In the genomic region with DNA sequence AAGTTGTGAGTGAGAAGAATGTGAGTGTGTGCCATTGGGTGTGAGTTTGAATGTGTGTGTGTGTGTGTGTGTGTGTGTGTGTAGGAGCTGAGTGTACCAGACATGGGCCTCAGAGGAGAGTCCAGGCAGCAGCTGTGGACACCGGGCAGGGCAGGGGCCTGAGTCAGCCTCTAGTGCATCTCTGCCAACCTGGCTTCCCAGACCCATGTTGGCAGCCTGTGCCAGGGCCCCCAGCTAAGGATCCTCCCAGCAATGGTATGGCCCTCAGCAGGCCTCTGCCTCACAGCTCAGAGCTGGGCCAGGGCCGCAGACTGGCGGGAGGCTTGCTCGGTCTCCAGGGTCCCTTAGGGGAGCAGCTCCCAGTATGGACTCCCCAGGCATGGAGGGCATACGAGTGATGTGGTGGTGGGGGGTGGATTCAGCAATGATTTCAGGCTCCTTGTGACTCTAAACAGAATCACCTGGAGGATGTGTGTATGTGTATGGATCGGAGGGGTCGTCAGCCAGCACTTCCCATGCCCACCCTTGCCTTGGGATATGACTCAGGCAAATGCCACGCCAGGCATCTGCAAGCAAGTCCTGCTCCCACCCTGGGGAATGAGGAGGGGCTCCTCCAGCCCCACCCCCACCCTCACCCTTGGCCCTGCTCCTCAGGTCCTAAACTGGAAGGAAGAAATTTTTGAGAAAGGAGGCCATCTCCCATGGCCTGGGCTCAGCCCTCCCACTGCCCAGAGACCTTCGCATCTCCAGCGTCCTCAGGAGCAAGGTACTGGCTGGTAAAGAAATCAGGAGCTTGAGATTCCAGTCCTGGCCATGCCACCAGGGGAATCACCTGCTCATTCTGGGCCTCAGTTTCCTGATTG, we compare ENCODE assay signal across 11 cellular contexts. TPM values are rescaled to one million over a fixed set of nuclear protein-coding genes. Genes with fewer than 3 reads are reported as not detected.
DNase-seq lines count a peak whose midpoint lies in the region; ATAC-seq and TF ChIP-seq lines count a peak whose summit lies in the region.
"Had no signal": no experiment of that assay in that cellular context is flagged by ENCODE, and none has a peak within 500 bp of the region (broad histone marks: within the 10 kb centered on the region; RNA-seq: fewer than 3 reads in every experiment).

No MANE protein-coding gene starts in this region.

- no peak for TF ChIP-seq CTCF in stomach (IDR thresholded peaks at IDR 0.05)

- ATAC-seq in HG02970 (IDR thresholded peaks at IDR 0.05; ENCODE audit: low FRiP score, unreplicated experiment) (no peak), GM18498 (IDR thresholded peaks at IDR 0.05; ENCODE audit: unreplicated experiment) (no peak)

- H3K9me3 ChIP-seq in stomach = no peaks in the 10 kb centered on the region
- H3K9me3 ChIP-seq: A549 had no signal

- TF ChIP-seq EP300 in stomach (IDR thresholded peaks at IDR 0.05) = no peak

- peaks cover 18 to 53% (median 37%) of the 10 kb centered on the region in 4 donors for H3K4me1 ChIP-seq in stomach

- H3K36me3 ChIP-seq in stomach = no peaks in the 10 kb centered on the region

- H3K27me3 ChIP-seq in stomach = peaks cover 0 to 29% (median 18%) of the 10 kb centered on the region in 3 donors

- H3K36me3 Mint-ChIP-seq in T-helper 1 cell treated with Interleukin-12 subunit alpha and Interleukin-12 subunit beta and Interleukin-4 antibody, amounts not matched to agents 30 μg/mL and 1 μg/mL, for 36 hours (ENCODE audit: low read depth) = no peaks in the 10 kb centered on the region
- no peaks in the 10 kb centered on the region for H3K36me3 Mint-ChIP-seq in activated T-helper 1 cell treated with anti-CD3 and anti-CD28 coated beads, Interleukin-12 subunit alpha, Interleukin-12 subunit beta, Interleukin-2, Interleukin-4 antibody, amounts not matched to agents 30 ng/mL and 10 ng/mL and 1 ng/mL, durations not matched to agents 14 hours and 24 hours and 36 hours (ENCODE audit: low read depth)

- H3K4me3 ChIP-seq in stomach = no peak overlapping the region
- H3K4me3 ChIP-seq: A549 had no signal

- peak overlapping the region; percentile 37 for H3K27ac Mint-ChIP-seq in T-helper 1 cell treated with Interleukin-12 subunit alpha and Interleukin-12 subunit beta and Interleukin-4 antibody, amounts not matched to agents 30 μg/mL and 1 μg/mL, for 36 hours
- H3K27ac Mint-ChIP-seq in activated T-helper 1 cell treated with anti-CD3 and anti-CD28 coated beads, Interleukin-12 subunit alpha, Interleukin-12 subunit beta, Interleukin-2, Interleukin-4 antibody, amounts not matched to agents 30 ng/mL and 10 ng/mL and 1 ng/mL, durations not matched to agents 14 hours and 24 hours and 36 hours = peak overlapping the region; percentile 50

- WGBS in stomach, 5 donors = 88 to 96% (median 90%) methylated on average over 10 of the region's 10 CpGs

- H3K9me3 Mint-ChIP-seq in T-helper 1 cell treated with Interleukin-12 subunit alpha and Interleukin-12 subunit beta and Interleukin-4 antibody, amounts not matched to agents 30 μg/mL and 1 μg/mL, for 36 hours = no peaks in the 10 kb centered on the region
- no peaks in the 10 kb centered on the region for H3K9me3 Mint-ChIP-seq in activated T-helper 1 cell treated with anti-CD3 and anti-CD28 coated beads, Interleukin-12 subunit alpha, Interleukin-12 subunit beta, Interleukin-2, Interleukin-4 antibody, amounts not matched to agents 30 ng/mL and 10 ng/mL and 1 ng/mL, durations not matched to agents 14 hours and 24 hours and 36 hours

- no peak overlapping the region for H3K4me3 Mint-ChIP-seq in T-helper 1 cell treated with Interleukin-12 subunit alpha and Interleukin-12 subunit beta and Interleukin-4 antibody, amounts not matched to agents 30 μg/mL and 1 μg/mL, for 36 hours
- no peak overlapping the region for H3K4me3 Mint-ChIP-seq in activated T-helper 1 cell treated with anti-CD3 and anti-CD28 coated beads, Interleukin-12 subunit alpha, Interleukin-12 subunit beta, Interleukin-2, Interleukin-4 antibody, amounts not matched to agents 30 ng/mL and 10 ng/mL and 1 ng/mL, durations not matched to agents 14 hours and 24 hours and 36 hours

- peak overlapping the region in 1 of 5 donors; percentile 78 for H3K27ac ChIP-seq in stomach
- H3K27ac ChIP-seq: A549 had no signal

- intact Hi-C loops in activated T-helper 1 cell treated with anti-CD3 and anti-CD28 coated beads, Interleukin-12 subunit alpha, Interleukin-12 subunit beta, Interleukin-2, Interleukin-4 antibody, amounts not matched to agents 30 ng/mL and 10 ng/mL and 1 ng/mL, durations not matched to agents 14 hours and 24 hours and 36 hours (cut with micrococcal nuclease) = no loop called here
- intact Hi-C loops in stomach (cut with DNase I; ENCODE audit: low total_unique reads) = no loop called here

- no peaks in the 10 kb centered on the region for H3K4me1 Mint-ChIP-seq in T-helper 1 cell treated with Interleukin-12 subunit alpha and Interleukin-12 subunit beta and Interleukin-4 antibody, amounts not matched to agents 30 μg/mL and 1 μg/mL, for 36 hours (ENCODE audit: low read depth)
- no peaks in the 10 kb centered on the region for H3K4me1 Mint-ChIP-seq in activated T-helper 1 cell treated with anti-CD3 and anti-CD28 coated beads, Interleukin-12 subunit alpha, Interleukin-12 subunit beta, Interleukin-2, Interleukin-4 antibody, amounts not matched to agents 30 ng/mL and 10 ng/mL and 1 ng/mL, durations not matched to agents 14 hours and 24 hours and 36 hours (ENCODE audit: low read depth)

- no peak for TF ChIP-seq POLR2A in stomach (IDR thresholded peaks at IDR 0.05)

- DNase-seq in T-helper 1 cell (no peak), islet precursor cell (peak; percentile 85), stomach (peak; percentile 23), NCI-H524 (lab: John Stamatoyannopoulos, UW) (no peak)
- DNase-seq in activated T-helper 1 cell treated with anti-CD3 and anti-CD28 coated beads, Interleukin-12 subunit alpha, Interleukin-12 subunit beta, Interleukin-2, Interleukin-4 antibody, amounts not matched to agents 30 ng/mL and 10 ng/mL and 1 ng/mL, durations not matched to agents 14 hours and 24 hours and 36 hours (ENCODE audit: low spot score) = no peak
- DNase-seq: midbrain, NCI-H2081 treated with DMSO at 0.1 percent for 48 hours had no signal

- H3K27me3 Mint-ChIP-seq in T-helper 1 cell treated with Interleukin-12 subunit alpha and Interleukin-12 subunit beta and Interleukin-4 antibody, amounts not matched to agents 30 μg/mL and 1 μg/mL, for 36 hours (ENCODE audit: low read depth) = peaks cover 44% of the 10 kb centered on the region
- H3K27me3 Mint-ChIP-seq in activated T-helper 1 cell treated with anti-CD3 and anti-CD28 coated beads, Interleukin-12 subunit alpha, Interleukin-12 subunit beta, Interleukin-2, Interleukin-4 antibody, amounts not matched to agents 30 ng/mL and 10 ng/mL and 1 ng/mL, durations not matched to agents 14 hours and 24 hours and 36 hours (ENCODE audit: insufficient read depth) = peaks cover 25% of the 10 kb centered on the region

RNA-seq across cellular contexts. Expression of gene FOXO6, which starts 1.8 kb away (rescaled TPM):
- not detected in 2 replicates for total RNA-seq in activated T-helper 1 cell treated with anti-CD3 and anti-CD28 coated beads, Interleukin-12 subunit alpha, Interleukin-12 subunit beta, Interleukin-2, Interleukin-4 antibody, amounts not matched to agents 30 ng/mL and 10 ng/mL and 1 ng/mL, durations not matched to agents 14 hours and 24 hours and 36 hours
- 1 to 10 TPM in 1 of 5 donors, under 1 TPM in 1, not detected in 3; under 0.01 to 1.1 TPM for total RNA-seq in stomach
- under 1 TPM in 2 of 3 donors, not detected in 1; 0.37 to 0.83 TPM for polyA plus RNA-seq in stomach

Comparison
In these comparisons a context has a peak if more than half of its experiments do, and no peak if none do; other contexts are left out.
1. DNase-seq: peak in islet precursor cell (single experiment) and stomach (single experiment); none in T-helper 1 cell (0 of 5), activated T-helper 1 cell treated with anti-CD3 and anti-CD28 coated beads, Interleukin-12 subunit alpha, Interleukin-12 subunit beta, Interleukin-2, Interleukin-4 antibody, amounts not matched to agents 30 ng/mL and 10 ng/mL and 1 ng/mL, durations not matched to agents 14 hours and 24 hours and 36 hours (single experiment) and NCI-H524 (0 of 2).